In genomic region chr12:109736552-109737108, GRCh38 we compare ENCODE assay signal across 1 cellular context.
TF ChIP-seq lines count a peak whose summit lies in the region.

No MANE protein-coding gene starts in this region.

TF ChIP-seq in WTC11, 78 proteins besides CTCF, POLR2A, EP300 and RAD21 (continued from another document and continues in another):
- TF ChIP-seq E2F4 (CRISPR knock-in tag; IDR thresholded peaks at IDR 0.05; ENCODE audit: borderline replicate concordance, low read depth) (no peak), KAT7 (CRISPR knock-in tag; IDR thresholded peaks at IDR 0.05; ENCODE audit: borderline replicate concordance) (no peak), USF2 (CRISPR knock-in tag; IDR thresholded peaks at IDR 0.05) (peak; percentile 33; the same call in 1 of the 2 replicates), ATF6 (CRISPR knock-in tag; IDR thresholded peaks at IDR 0.05) (no peak), ZNF281 (CRISPR knock-in tag; IDR thresholded peaks at IDR 0.05) (0 out of 2 replicates have a peak, but pooled peaks have one; percentile 37), ZNF138 (CRISPR knock-in tag; conservative IDR thresholded peaks at IDR 0.05) (peak; percentile 40; the same call in 1 of the 2 replicates), SMAD4 (CRISPR knock-in tag; IDR thresholded peaks at IDR 0.05) (no peak), TEAD4 (CRISPR knock-in tag; IDR thresholded peaks at IDR 0.05) (peak; percentile 36; the same call in 1 of the 2 replicates), JAZF1 (CRISPR knock-in tag; IDR thresholded peaks at IDR 0.05) (no peak), FOXK1 (CRISPR knock-in tag; IDR thresholded peaks at IDR 0.05) (peak; percentile 68), ATF2 (CRISPR knock-in tag; IDR thresholded peaks at IDR 0.05; ENCODE audit: borderline replicate concordance, low read depth) (no peak), ZNF219 (CRISPR knock-in tag; IDR thresholded peaks at IDR 0.05; ENCODE audit: borderline replicate concordance) (no peak), FOXP1 (CRISPR knock-in tag; IDR thresholded peaks at IDR 0.05; ENCODE audit: borderline replicate concordance) (peak; percentile 93), FOXP4 (CRISPR knock-in tag; IDR thresholded peaks at IDR 0.05) (peak; percentile 93), ZNF396 (CRISPR knock-in tag; IDR thresholded peaks at IDR 0.05; ENCODE audit: borderline replicate concordance) (no peak), EMX1 (CRISPR knock-in tag; IDR thresholded peaks at IDR 0.05) (no peak), TP53 (CRISPR knock-in tag; IDR thresholded peaks at IDR 0.05) (0 out of 2 replicates have a peak, but pooled peaks have one; percentile 32), CDX4 (CRISPR knock-in tag; IDR thresholded peaks at IDR 0.05; ENCODE audit: borderline replicate concordance) (no peak), RELA (CRISPR knock-in tag; IDR thresholded peaks at IDR 0.05; ENCODE audit: borderline replicate concordance) (no peak), ZNF512 (CRISPR knock-in tag; IDR thresholded peaks at IDR 0.05; ENCODE audit: borderline replicate concordance) (no peak), AR (CRISPR knock-in tag; IDR thresholded peaks at IDR 0.05) (no peak), STAT6 (CRISPR knock-in tag; conservative IDR thresholded peaks at IDR 0.05; ENCODE audit: low read depth) (no peak), E2F1 (CRISPR knock-in tag; IDR thresholded peaks at IDR 0.05) (no peak), GTF2I (CRISPR knock-in tag; conservative IDR thresholded peaks at IDR 0.05) (no peak), ZNF416 (CRISPR knock-in tag; IDR thresholded peaks at IDR 0.05) (no peak), IRF1 (CRISPR knock-in tag; IDR thresholded peaks at IDR 0.05) (0 out of 2 replicates have a peak, but pooled peaks have one; percentile 39)
